Comparison of ENCODE assay signal across 11 cellular contexts in genomic region chr15:51879555-51879954, GRCh38. TPM values are rescaled to one million over a fixed set of nuclear protein-coding genes. Genes with fewer than 3 reads are reported as not detected.
DNase-seq lines count a peak whose midpoint lies in the region; ATAC-seq, FAIRE-seq and TF ChIP-seq lines count a peak whose summit lies in the region.
"Had no signal": no experiment of that assay in that cellular context is flagged by ENCODE, and none has a peak within 500 bp of the region (broad histone marks: within the 10 kb centered on the region; RNA-seq: fewer than 3 reads in every experiment).

No MANE protein-coding gene starts in this region.

- no peak overlapping the region for H3K4me3 ChIP-seq in CD4-positive, alpha-beta memory T cell (ENCODE audit: low read length in 2 of 2)
- H3K4me3 ChIP-seq in SK-N-MC (peak overlapping the region; percentile 46), esophagus squamous epithelium (no peak overlapping the region), pancreas (no peak overlapping the region)
- H3K4me3 ChIP-seq: colonic mucosa had no signal

- peaks cover 26 to 39% of the 10 kb centered on the region in 2 donors for H3K36me3 Mint-ChIP-seq in CD4-positive, alpha-beta memory T cell

- POLR2A ChIA-PET in CD4-positive, alpha-beta memory T cell (lab: Charles Lee; ENCODE audit: partially characterized antibody), result no interaction called here

- ATAC-seq in pancreas, result peak in 3 of 4 donors; percentile 4 to 15 (median 9)
- no peak for ATAC-seq in GM21526 (IDR thresholded peaks at IDR 0.05; ENCODE audit: low FRiP score, unreplicated experiment)
- ATAC-seq: activated T-cell treated with anti-CD3 and anti-CD28 coated beads, Interleukin-2, amount 50 U/mL, for 4 hours; CD8-positive, alpha-beta T cell had no signal

- H3K9ac ChIP-seq in SK-N-MC (ENCODE audit: insufficient read length), result peak overlapping the region; percentile 16

- H3K27ac Mint-ChIP-seq in CD4-positive, alpha-beta memory T cell, result peak overlapping the region; percentile 25 to 91 (median 60)

- FAIRE-seq in pancreas (lab: Jason Lieb, UNC), result no peak
- FAIRE-seq in GM19239 (lab: Jason Lieb, UNC), result no peak

- no peaks in the 10 kb centered on the region for H3K27me3 ChIP-seq in CD4-positive, alpha-beta memory T cell (ENCODE audit: insufficient read depth, low read length)
- no peaks in the 10 kb centered on the region for H3K27me3 ChIP-seq in esophagus squamous epithelium
- H3K27me3 ChIP-seq in pancreas, result no peaks in the 10 kb centered on the region
- H3K27me3 ChIP-seq: colonic mucosa had no signal

- CTCF ChIA-PET in CD4-positive, alpha-beta memory T cell (lab: Charles Lee; ENCODE audit: partially characterized antibody), result no interaction called here

- TF ChIP-seq CTCF in esophagus squamous epithelium (IDR thresholded peaks at IDR 0.05) (no peak), pancreas (IDR thresholded peaks at IDR 0.05) (no peak)

- H3K36me3 ChIP-seq in CD4-positive, alpha-beta memory T cell (ENCODE audit: insufficient read depth, low read length), result no peaks in the 10 kb centered on the region
- no peaks in the 10 kb centered on the region for H3K36me3 ChIP-seq in SK-N-MC (ENCODE audit: insufficient read depth, low read length)
- H3K36me3 ChIP-seq in esophagus squamous epithelium, result peaks cover 0 to 15% (median 0%) of the 10 kb centered on the region in 3 donors
- H3K36me3 ChIP-seq in pancreas, result no peaks in the 10 kb centered on the region
- H3K36me3 ChIP-seq: colonic mucosa had no signal

- H3K9me3 ChIP-seq in CD4-positive, alpha-beta memory T cell (ENCODE audit: control insufficient read depth in 1 of 2, low read length in 2 of 2), result no peaks in the 10 kb centered on the region
- H3K9me3 ChIP-seq in SK-N-MC (ENCODE audit: low read depth, low read length), result no peaks in the 10 kb centered on the region
- no peaks in the 10 kb centered on the region for H3K9me3 ChIP-seq in esophagus squamous epithelium
- no peaks in the 10 kb centered on the region for H3K9me3 ChIP-seq in pancreas
- H3K9me3 ChIP-seq: colonic mucosa had no signal

- intact Hi-C loops in CD4-positive, alpha-beta memory T cell (cut with micrococcal nuclease), result loop anchor here (5.0 kb wide), 1 partner anchor 47 kb away; no protein-coding TSS in a partner anchor
- intact Hi-C loops in esophagus squamous epithelium (cut with DNase I) (no loop called here), pancreas (cut with DNase I) (loop anchor here in 1 of 3 donors (10.0 kb wide), 1 partner anchor 55 kb away; no protein-coding TSS in a partner anchor)

- TF ChIP-seq POLR2A in esophagus squamous epithelium (IDR thresholded peaks at IDR 0.05), result no peak

- no peak overlapping the region for H3K27ac ChIP-seq in CD4-positive, alpha-beta memory T cell (ENCODE audit: low read depth, low read length)
- peak overlapping the region; percentile 76 for H3K27ac ChIP-seq in SK-N-MC
- peak overlapping the region in 3 of 4 donors; percentile 36 to 72 (median 65) for H3K27ac ChIP-seq in esophagus squamous epithelium
- peak overlapping the region; percentile 18 to 74 (median 64) for H3K27ac ChIP-seq in pancreas

- peaks cover 16% of the 10 kb centered on the region for H3K4me1 ChIP-seq in CD4-positive, alpha-beta memory T cell (ENCODE audit: insufficient read depth, low read length)
- H3K4me1 ChIP-seq in esophagus squamous epithelium (peaks cover 13 to 67% (median 29%) of the 10 kb centered on the region in 3 donors), pancreas (peaks cover 0 to 19% (median 12%) of the 10 kb centered on the region in 3 donors)

- WGBS in esophagus squamous epithelium, 2 donors, result 27 to 50% methylated on average over 1 of the region's 1 CpG
- WGBS in pancreas, 2 donors, result 56 to 76% methylated on average over 1 of the region's 1 CpG

- DNase-seq in CD4-positive, alpha-beta memory T cell, result no peak
- DNase-seq in SK-N-MC (ENCODE audit: low read depth, low spot score) (no peak), esophagus squamous epithelium (lab: John Stamatoyannopoulos, UW) (no peak), pancreas (no peak), GM19239 (ENCODE audit: insufficient read length, low spot score) (no peak), OCI-M2 (lab: John Stamatoyannopoulos, UW; ENCODE audit: unreplicated experiment) (no peak), 8988T (no peak)
- DNase-seq: activated T-cell treated with anti-CD3 and anti-CD28 coated beads, Interleukin-2, amount 50 U/mL, for 4 hours; CD8-positive, alpha-beta T cell; colonic mucosa had no signal

- H3K4me1 Mint-ChIP-seq in CD4-positive, alpha-beta memory T cell, result peaks cover 26 to 49% (median 32%) of the 10 kb centered on the region in 4 donors

- H3K9me3 Mint-ChIP-seq in CD4-positive, alpha-beta memory T cell, result no peaks in the 10 kb centered on the region
- H3K9me3 Mint-ChIP-seq: activated T-cell treated with anti-CD3 and anti-CD28 coated beads, Interleukin-2, amount 50 U/mL, for 4 hours; CD8-positive, alpha-beta T cell had no signal

- no peaks in the 10 kb centered on the region for H3K27me3 Mint-ChIP-seq in CD4-positive, alpha-beta memory T cell

- H3K4me3 Mint-ChIP-seq in CD4-positive, alpha-beta memory T cell, result peak overlapping the region in 1 of 8 donors; percentile 44
- H3K4me3 Mint-ChIP-seq: activated T-cell treated with anti-CD3 and anti-CD28 coated beads, Interleukin-2, amount 50 U/mL, for 4 hours; CD8-positive, alpha-beta T cell had no signal

RNA-seq across cellular contexts. Expression of gene TMOD3, which starts 50.1 kb away (rescaled TPM):
- total RNA-seq in CD4-positive, alpha-beta memory T cell, result 10 to 100 TPM; 53.6 to 59.3 TPM
- polyA plus RNA-seq in CD4-positive, alpha-beta memory T cell, result 10 to 100 TPM; 37.8 to 39.2 TPM
- total RNA-seq in esophagus squamous epithelium (10 to 100 TPM; 52.3 to 70.2 (median 62.5) TPM), pancreas (10 to 100 TPM; 12.3 to 28.5 (median 15.6) TPM)
- polyA plus RNA-seq in pancreas, result 1 to 10 TPM; 4.4 to 9.1 TPM
